12 cellular contexts compared by ENCODE assay signal in genomic region chr5:96440185-96440538, GRCh38. TPM values are rescaled to one million over a fixed set of nuclear protein-coding genes. Genes with fewer than 3 reads are reported as not detected.
DNase-seq lines count a peak whose midpoint lies in the region; ATAC-seq and TF ChIP-seq lines count a peak whose summit lies in the region.
"Had no signal": no experiment of that assay in that cellular context is flagged by ENCODE, and none has a peak within 500 bp of the region (broad histone marks: within the 10 kb centered on the region; RNA-seq: fewer than 3 reads in every experiment).

No MANE protein-coding gene starts in this region.

- 82% methylated on average over 1 of the region's 2 CpGs; no CpG with 5 or more reads in 1 of the 2 donors for WGBS in gastroesophageal sphincter (ENCODE audit: low coverage in 1 of 2), 2 donors

- H3K9me3 ChIP-seq in RWPE2 (ENCODE audit: severe bottlenecking) (no peaks in the 10 kb centered on the region), gastroesophageal sphincter (no peaks in the 10 kb centered on the region), breast epithelium (no peaks in the 10 kb centered on the region)

- ATAC-seq in GM18868 (IDR thresholded peaks at IDR 0.05; ENCODE audit: unreplicated experiment) (peak; percentile 23), GM21529 (IDR thresholded peaks at IDR 0.05; ENCODE audit: unreplicated experiment) (peak; percentile 13), HG03095 (IDR thresholded peaks at IDR 0.05; ENCODE audit: unreplicated experiment) (peak; percentile 25), RWPE2 (ENCODE audit: low read depth) (no peak), gastroesophageal sphincter (no peak)
- ATAC-seq: naive thymus-derived CD8-positive, alpha-beta T cell had no signal

- no peaks in the 10 kb centered on the region for H3K36me3 ChIP-seq in RWPE2 (ENCODE audit: low read depth)
- H3K36me3 ChIP-seq in gastroesophageal sphincter: no peaks in the 10 kb centered on the region
- H3K36me3 ChIP-seq in breast epithelium: no peaks in the 10 kb centered on the region

- no peak overlapping the region for H3K4me3 ChIP-seq in RWPE2 (ENCODE audit: severe bottlenecking)
- no peak overlapping the region for H3K4me3 ChIP-seq in gastroesophageal sphincter
- no peak overlapping the region for H3K4me3 ChIP-seq in breast epithelium
- H3K4me3 ChIP-seq: coronary artery had no signal

- peak; percentile 9 for TF ChIP-seq CTCF in RWPE2 (IDR thresholded peaks at IDR 0.05; ENCODE audit: poor library complexity, severe bottlenecking)
- no peak for TF ChIP-seq CTCF in gastroesophageal sphincter (IDR thresholded peaks at IDR 0.05)
- no peak for TF ChIP-seq CTCF in breast epithelium (IDR thresholded peaks at IDR 0.05)

- no peak for DNase-seq in RWPE2 (ENCODE audit: low spot score)
- DNase-seq in CD1c-positive myeloid dendritic cell (ENCODE audit: extremely low spot score): no peak
- no peak for DNase-seq in breast epithelium (ENCODE audit: low spot score in 2 of 2)
- DNase-seq in T-helper 9 cell: no peak
- DNase-seq: islet precursor cell; naive thymus-derived CD8-positive, alpha-beta T cell; NCI-H1417 had no signal

- H3K4me1 ChIP-seq in RWPE2 (ENCODE audit: insufficient read depth, poor library complexity, severe bottlenecking) (no peaks in the 10 kb centered on the region), gastroesophageal sphincter (no peaks in the 10 kb centered on the region), breast epithelium (no peaks in the 10 kb centered on the region)

- TF ChIP-seq POLR2A in gastroesophageal sphincter (IDR thresholded peaks at IDR 0.05) (no peak), breast epithelium (IDR thresholded peaks at IDR 0.05) (no peak)

- H3K27ac ChIP-seq in RWPE2 (ENCODE audit: poor library complexity, severe bottlenecking): no peak overlapping the region
- no peak overlapping the region for H3K27ac ChIP-seq in gastroesophageal sphincter
- H3K27ac ChIP-seq in breast epithelium: no peak overlapping the region
- H3K27ac ChIP-seq: coronary artery had no signal

- H3K27me3 ChIP-seq in RWPE2 (ENCODE audit: insufficient read depth, poor library complexity, severe bottlenecking) (peaks cover 13% of the 10 kb centered on the region), gastroesophageal sphincter (peaks cover 5% of the 10 kb centered on the region), breast epithelium (no peaks in the 10 kb centered on the region)

- TF ChIP-seq EP300 in gastroesophageal sphincter (IDR thresholded peaks at IDR 0.05): no peak

- intact Hi-C loops in breast epithelium (cut with DNase I; ENCODE audit: low total_unique reads): no loop called here

RNA-seq across cellular contexts. Expression of gene PCSK1, which starts 7.1 kb away (rescaled TPM):
- 1 to 10 TPM in 1 of 4 donors, under 1 TPM in 2, not detected in 1; 0.62 to 1.6 (median 0.92) TPM for total RNA-seq in gastroesophageal sphincter
- total RNA-seq in breast epithelium: 1 to 10 TPM in 2 of 3 donors, under 1 TPM in 1; 0.59 to 5.6 (median 2.4) TPM
- total RNA-seq: naive thymus-derived CD8-positive, alpha-beta T cell had no signal

Comparison
In these comparisons a context has a peak if more than half of its experiments do, and no peak if none do; other contexts are left out.
1. ATAC-seq: peak in GM18868 (single experiment), GM21529 (single experiment) and HG03095 (single experiment); none in RWPE2 (single experiment) and gastroesophageal sphincter (single experiment).